30 cellular contexts compared by ENCODE assay signal in the genomic region with DNA sequence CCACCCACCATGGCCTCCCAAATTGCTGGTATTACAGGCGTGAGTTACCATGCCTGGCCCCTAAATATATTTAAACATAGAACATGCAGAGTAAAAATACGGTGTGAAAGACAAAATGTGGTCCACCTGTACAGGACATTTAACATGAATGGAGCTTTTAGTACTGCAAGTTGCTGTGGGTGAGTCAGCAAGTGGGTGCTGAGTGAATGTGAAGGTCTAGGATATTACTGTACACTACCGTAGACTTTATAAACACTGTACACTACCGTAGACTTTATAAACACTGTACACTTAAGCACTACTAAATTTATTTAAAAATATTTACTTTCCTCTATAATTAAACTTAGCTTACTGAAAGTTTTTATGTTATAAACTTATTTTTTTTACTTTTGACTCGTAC.
"Had no signal": no experiment of that assay in that cellular context is flagged by ENCODE, and none has a peak within 500 bp of the region (broad histone marks: within the 10 kb centered on the region; RNA-seq: fewer than 3 reads in every experiment).

No MANE protein-coding gene starts in this region.

- DNase-seq: activated CD4-positive, alpha-beta T cell treated with anti-CD3 and anti-CD28 coated beads for 48 hours; activated CD4-positive, alpha-beta T cell treated with anti-CD3 and anti-CD28 coated beads, Interleukin-2, amount 50 U/mL, for 1 hour; activated CD4-positive, alpha-beta T cell treated with anti-CD3 and anti-CD28 coated beads, Interleukin-2, amount 50 U/mL, for 48 hours; activated CD8-positive, alpha-beta memory T cell treated with anti-CD3 and anti-CD28 coated beads for 24 hours; activated CD8-positive, alpha-beta T cell treated with anti-CD3 and anti-CD28 coated beads for 36 hours; activated effector memory CD4-positive, alpha-beta T cell treated with anti-CD3 and anti-CD28 coated beads, Interleukin-2, amount 50 U/mL, for 16 hours; activated naive CD4-positive, alpha-beta T cell treated with anti-CD3 and anti-CD28 coated beads for 36 hours; activated naive CD8-positive, alpha-beta T cell treated with anti-CD3 and anti-CD28 coated beads for 36 hours; activated naive CD8-positive, alpha-beta T cell treated with anti-CD3 and anti-CD28 coated beads, Interleukin-2, amount 50 U/mL, for 24 hours; activated T-cell treated with anti-CD3 and anti-CD28 coated beads, Interleukin-2, amount 50 U/mL, for 4 hours; amygdala; aorta; body of pancreas; central memory CD4-positive, alpha-beta T cell; cerebellar nuclear complex; colonic mucosa; effector memory CD4-positive, alpha-beta T cell; endodermal cell; erythroblast; foreskin melanocyte; heart right ventricle; T-helper 2 cell had no signal

- H3K27ac ChIP-seq: adrenal gland, body of pancreas, cardiac muscle cell, colonic mucosa, esophagus muscularis mucosa, gastroesophageal sphincter, heart right ventricle, hepatocyte, VCaP had no signal

- ATAC-seq: activated CD8-positive, alpha-beta T cell treated with anti-CD3 and anti-CD28 coated beads for 36 hours; activated naive CD8-positive, alpha-beta T cell treated with anti-CD3 and anti-CD28 coated beads, Interleukin-2, amount 50 U/mL, for 24 hours; activated T-cell treated with anti-CD3 and anti-CD28 coated beads, Interleukin-2, amount 50 U/mL, for 4 hours; activated T-helper 17 cell treated with anti-CD3 and anti-CD28 coated beads, Interleukin-2, amount 50 U/mL, for 72 hours; body of pancreas; gastroesophageal sphincter; WTC11 had no signal

- H3K4me1 ChIP-seq: adrenal gland, body of pancreas, colonic mucosa, esophagus muscularis mucosa, gastroesophageal sphincter, heart right ventricle had no signal

- H3K9me3 ChIP-seq: adrenal gland, body of pancreas, colonic mucosa, esophagus muscularis mucosa, gastroesophageal sphincter, heart right ventricle had no signal

- H3K27me3 ChIP-seq: adrenal gland, body of pancreas, cardiac muscle cell, colonic mucosa, esophagus muscularis mucosa, gastroesophageal sphincter, heart right ventricle, hepatocyte had no signal

- H3K36me3 ChIP-seq: adrenal gland, cardiac muscle cell, colonic mucosa, esophagus muscularis mucosa, gastroesophageal sphincter, heart right ventricle had no signal

- H3K4me3 ChIP-seq: adrenal gland, body of pancreas, cardiac muscle cell, colonic mucosa, esophagus muscularis mucosa, gastroesophageal sphincter, heart right ventricle, hepatocyte had no signal
